In genomic region chr6:138468320-138469015, GRCh38 we compare ENCODE assay signal across 1 cellular context.
TF ChIP-seq lines count a peak whose summit lies in the region.

No MANE protein-coding gene starts in this region.

TF ChIP-seq in HepG2, 621 proteins besides CTCF, POLR2A, EP300 and RAD21 (continued from another document):
- TF ChIP-seq NCOA2 (CRISPR knock-in tag; IDR thresholded peaks at IDR 0.05) (0 out of 2 replicates have a peak, but pooled peaks have one; percentile 19), PCBP1 (IDR thresholded peaks at IDR 0.05; ENCODE audit: borderline replicate concordance, low read depth, low read length) (no peak), ZFP82 (CRISPR knock-in tag; IDR thresholded peaks at IDR 0.05; ENCODE audit: borderline replicate concordance) (no peak), ZNF282 (IDR thresholded peaks at IDR 0.05; ENCODE audit: partially characterized antibody) (no peak), NFRKB (IDR thresholded peaks at IDR 0.05) (no peak), GATAD2A (CRISPR knock-in tag; IDR thresholded peaks at IDR 0.05) (peak; percentile 61), CREM (IDR thresholded peaks at IDR 0.05) (peak; percentile 56), CREM (CRISPR knock-in tag; IDR thresholded peaks at IDR 0.05) (no peak), TBX3 (IDR thresholded peaks at IDR 0.05; ENCODE audit: borderline replicate concordance) (peak; percentile 70; the same call in 1 of the 2 replicates), SOX6 (IDR thresholded peaks at IDR 0.05) (no peak), SOX6 (CRISPR knock-in tag; IDR thresholded peaks at IDR 0.05) (0 out of 2 replicates have a peak, but pooled peaks have one; percentile 46), FOSL1 (CRISPR knock-in tag; IDR thresholded peaks at IDR 0.05; ENCODE audit: borderline replicate concordance) (peak; percentile 86), HDAC2 (CRISPR knock-in tag; IDR thresholded peaks at IDR 0.05) (0 out of 2 replicates have a peak, but pooled peaks have one; percentile 34), HOXD1 (CRISPR knock-in tag; IDR thresholded peaks at IDR 0.05) (no peak), SOX13 (IDR thresholded peaks at IDR 0.05) (no peak; the same call in 1 of the 2 replicates), SOX13 (CRISPR knock-in tag; conservative IDR thresholded peaks at IDR 0.05 in 1 of 2, IDR thresholded peaks at IDR 0.05 in 1 of 2) (peak in 1 of 2 experiments; percentile 71; a peak in 2 of 4 replicates), RBFOX2 (IDR thresholded peaks at IDR 0.05; ENCODE audit: low read depth, low read length) (no peak), ZNF562 (CRISPR knock-in tag; IDR thresholded peaks at IDR 0.05; ENCODE audit: borderline replicate concordance) (peak; percentile 14; the same call in 1 of the 2 replicates), ATF4 (CRISPR knock-in tag; IDR thresholded peaks at IDR 0.05) (peak in 1 of 2 experiments; percentile 51; a peak in 1 of 4 replicates), KIAA2018 (CRISPR knock-in tag; IDR thresholded peaks at IDR 0.05; ENCODE audit: borderline replicate concordance) (no peak), HMG20B (CRISPR knock-in tag; conservative IDR thresholded peaks at IDR 0.05) (peak; percentile 93), SMAD3 (CRISPR knock-in tag; IDR thresholded peaks at IDR 0.05) (0 out of 2 replicates have a peak, but pooled peaks have one; percentile 18), YEATS2 (CRISPR knock-in tag; IDR thresholded peaks at IDR 0.05; ENCODE audit: borderline replicate concordance) (peak; percentile 38; the same call in 1 of the 2 replicates), NR2F6 (IDR thresholded peaks at IDR 0.05) (no peak), NR2F6 (CRISPR knock-in tag; IDR thresholded peaks at IDR 0.05) (no peak), HMG20A (CRISPR knock-in tag; IDR thresholded peaks at IDR 0.05; ENCODE audit: borderline replicate concordance) (peak; percentile 80; the same call in 1 of the 2 replicates), ATF3 (CRISPR knock-in tag; IDR thresholded peaks at IDR 0.05) (peak; percentile 38; the same call in 1 of the 2 replicates), NFYB (CRISPR knock-in tag; IDR thresholded peaks at IDR 0.05) (no peak), TEAD3 (CRISPR knock-in tag; optimal IDR thresholded peaks at IDR 0.05; ENCODE audit: borderline replicate concordance) (peak; percentile 71), EHMT2 (IDR thresholded peaks at IDR 0.05; ENCODE audit: borderline replicate concordance, low read depth, low read length) (no peak), SOX5 (CRISPR knock-in tag; IDR thresholded peaks at IDR 0.05; ENCODE audit: borderline replicate concordance) (peak; percentile 38; the same call in 1 of the 2 replicates)
- TF ChIP-seq, protein P1, sequence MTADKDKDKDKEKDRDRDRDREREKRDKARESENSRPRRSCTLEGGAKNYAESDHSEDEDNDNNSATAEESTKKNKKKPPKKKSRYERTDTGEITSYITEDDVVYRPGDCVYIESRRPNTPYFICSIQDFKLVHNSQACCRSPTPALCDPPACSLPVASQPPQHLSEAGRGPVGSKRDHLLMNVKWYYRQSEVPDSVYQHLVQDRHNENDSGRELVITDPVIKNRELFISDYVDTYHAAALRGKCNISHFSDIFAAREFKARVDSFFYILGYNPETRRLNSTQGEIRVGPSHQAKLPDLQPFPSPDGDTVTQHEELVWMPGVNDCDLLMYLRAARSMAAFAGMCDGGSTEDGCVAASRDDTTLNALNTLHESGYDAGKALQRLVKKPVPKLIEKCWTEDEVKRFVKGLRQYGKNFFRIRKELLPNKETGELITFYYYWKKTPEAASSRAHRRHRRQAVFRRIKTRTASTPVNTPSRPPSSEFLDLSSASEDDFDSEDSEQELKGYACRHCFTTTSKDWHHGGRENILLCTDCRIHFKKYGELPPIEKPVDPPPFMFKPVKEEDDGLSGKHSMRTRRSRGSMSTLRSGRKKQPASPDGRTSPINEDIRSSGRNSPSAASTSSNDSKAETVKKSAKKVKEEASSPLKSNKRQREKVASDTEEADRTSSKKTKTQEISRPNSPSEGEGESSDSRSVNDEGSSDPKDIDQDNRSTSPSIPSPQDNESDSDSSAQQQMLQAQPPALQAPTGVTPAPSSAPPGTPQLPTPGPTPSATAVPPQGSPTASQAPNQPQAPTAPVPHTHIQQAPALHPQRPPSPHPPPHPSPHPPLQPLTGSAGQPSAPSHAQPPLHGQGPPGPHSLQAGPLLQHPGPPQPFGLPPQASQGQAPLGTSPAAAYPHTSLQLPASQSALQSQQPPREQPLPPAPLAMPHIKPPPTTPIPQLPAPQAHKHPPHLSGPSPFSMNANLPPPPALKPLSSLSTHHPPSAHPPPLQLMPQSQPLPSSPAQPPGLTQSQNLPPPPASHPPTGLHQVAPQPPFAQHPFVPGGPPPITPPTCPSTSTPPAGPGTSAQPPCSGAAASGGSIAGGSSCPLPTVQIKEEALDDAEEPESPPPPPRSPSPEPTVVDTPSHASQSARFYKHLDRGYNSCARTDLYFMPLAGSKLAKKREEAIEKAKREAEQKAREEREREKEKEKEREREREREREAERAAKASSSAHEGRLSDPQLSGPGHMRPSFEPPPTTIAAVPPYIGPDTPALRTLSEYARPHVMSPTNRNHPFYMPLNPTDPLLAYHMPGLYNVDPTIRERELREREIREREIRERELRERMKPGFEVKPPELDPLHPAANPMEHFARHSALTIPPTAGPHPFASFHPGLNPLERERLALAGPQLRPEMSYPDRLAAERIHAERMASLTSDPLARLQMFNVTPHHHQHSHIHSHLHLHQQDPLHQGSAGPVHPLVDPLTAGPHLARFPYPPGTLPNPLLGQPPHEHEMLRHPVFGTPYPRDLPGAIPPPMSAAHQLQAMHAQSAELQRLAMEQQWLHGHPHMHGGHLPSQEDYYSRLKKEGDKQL (CRISPR knock-in tag; IDR thresholded peaks at IDR 0.05; ENCODE audit: low read depth): peak; percentile 70; the same call in 1 of the 2 replicates
- TF ChIP-seq, protein P2, sequence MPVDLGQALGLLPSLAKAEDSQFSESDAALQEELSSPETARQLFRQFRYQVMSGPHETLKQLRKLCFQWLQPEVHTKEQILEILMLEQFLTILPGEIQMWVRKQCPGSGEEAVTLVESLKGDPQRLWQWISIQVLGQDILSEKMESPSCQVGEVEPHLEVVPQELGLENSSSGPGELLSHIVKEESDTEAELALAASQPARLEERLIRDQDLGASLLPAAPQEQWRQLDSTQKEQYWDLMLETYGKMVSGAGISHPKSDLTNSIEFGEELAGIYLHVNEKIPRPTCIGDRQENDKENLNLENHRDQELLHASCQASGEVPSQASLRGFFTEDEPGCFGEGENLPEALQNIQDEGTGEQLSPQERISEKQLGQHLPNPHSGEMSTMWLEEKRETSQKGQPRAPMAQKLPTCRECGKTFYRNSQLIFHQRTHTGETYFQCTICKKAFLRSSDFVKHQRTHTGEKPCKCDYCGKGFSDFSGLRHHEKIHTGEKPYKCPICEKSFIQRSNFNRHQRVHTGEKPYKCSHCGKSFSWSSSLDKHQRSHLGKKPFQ (CRISPR knock-in tag; IDR thresholded peaks at IDR 0.05; ENCODE audit: insufficient replicate concordance): no peak
- TF ChIP-seq, protein P3, sequence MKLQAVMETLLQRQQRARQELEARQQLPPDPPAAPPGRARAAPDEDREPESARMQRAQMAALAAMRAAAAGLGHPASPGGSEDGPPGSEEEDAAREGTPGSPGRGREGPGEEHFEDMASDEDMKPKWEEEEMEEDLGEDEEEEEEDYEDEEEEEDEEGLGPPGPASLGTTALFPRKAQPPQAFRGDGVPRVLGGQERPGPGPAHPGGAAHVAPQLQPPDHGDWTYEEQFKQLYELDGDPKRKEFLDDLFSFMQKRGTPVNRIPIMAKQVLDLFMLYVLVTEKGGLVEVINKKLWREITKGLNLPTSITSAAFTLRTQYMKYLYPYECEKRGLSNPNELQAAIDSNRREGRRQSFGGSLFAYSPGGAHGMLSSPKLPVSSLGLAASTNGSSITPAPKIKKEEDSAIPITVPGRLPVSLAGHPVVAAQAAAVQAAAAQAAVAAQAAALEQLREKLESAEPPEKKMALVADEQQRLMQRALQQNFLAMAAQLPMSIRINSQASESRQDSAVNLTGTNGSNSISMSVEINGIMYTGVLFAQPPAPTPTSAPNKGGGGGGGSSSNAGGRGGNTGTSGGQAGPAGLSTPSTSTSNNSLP (IDR thresholded peaks at IDR 0.05; ENCODE audit: low read depth, low read length): peak; percentile 73
